14 cellular contexts compared by ENCODE assay signal in genomic region chrX:110310000-110310790, GRCh38. TPM values are rescaled to one million over a fixed set of nuclear protein-coding genes. Genes with fewer than 3 reads are reported as not detected.
DNase-seq lines count a peak whose midpoint lies in the region; ATAC-seq and TF ChIP-seq lines count a peak whose summit lies in the region.
"Had no signal": no experiment of that assay in that cellular context is flagged by ENCODE, and none has a peak within 500 bp of the region (broad histone marks: within the 10 kb centered on the region; RNA-seq: fewer than 3 reads in every experiment).

No MANE protein-coding gene starts in this region.

- H3F3A ChIP-seq in OCI-LY1 (ENCODE audit: insufficient read depth, low read length), result no peaks in the 10 kb centered on the region

- intact Hi-C loops in activated CD4-positive, alpha-beta T cell treated with anti-CD3 and anti-CD28 coated beads, Interleukin-2, amount 10 ng/mL, durations not matched to agents 24 days and 14 days (cut with micrococcal nuclease), result loop anchor here (5.0 to 10.0 kb wide), 4 partner anchors 83 to 775 kb away; partner anchors contain the start of genes ACSL4 and NXT2
- intact Hi-C loops in activated CD4-positive, alpha-beta T cell treated with anti-CD3 and anti-CD28 coated beads for 36 hours (cut with DNase I, micrococcal nuclease), result loop anchor here (1.0 to 10.0 kb wide), 6 partner anchors 12 to 115 kb away; no protein-coding TSS in a partner anchor

- no peak overlapping the region for H3K27ac Mint-ChIP-seq in activated CD4-positive, alpha-beta T cell treated with anti-CD3 and anti-CD28 coated beads, Interleukin-2, amount 10 ng/mL, durations not matched to agents 24 days and 14 days
- H3K27ac Mint-ChIP-seq in activated CD4-positive, alpha-beta T cell treated with anti-CD3 and anti-CD28 coated beads for 36 hours, result no peak overlapping the region
- H3K27ac Mint-ChIP-seq: activated CD8-positive, alpha-beta memory T cell treated with anti-CD3 and anti-CD28 coated beads, Interleukin-2, amount 10 ng/mL, durations not matched to agents 7 days and 5 days had no signal

- H4K20me1 ChIP-seq in OCI-LY1 (ENCODE audit: insufficient read depth, low read length), result no peaks in the 10 kb centered on the region

- no peaks in the 10 kb centered on the region for H3K9me3 Mint-ChIP-seq in activated CD4-positive, alpha-beta T cell treated with anti-CD3 and anti-CD28 coated beads, Interleukin-2, amount 10 ng/mL, durations not matched to agents 24 days and 14 days
- no peaks in the 10 kb centered on the region for H3K9me3 Mint-ChIP-seq in activated CD4-positive, alpha-beta T cell treated with anti-CD3 and anti-CD28 coated beads for 36 hours (ENCODE audit: low read depth)

- peaks cover 56% of the 10 kb centered on the region for H3K79me2 ChIP-seq in OCI-LY1 (ENCODE audit: insufficient read depth, low read length)

- no peaks in the 10 kb centered on the region for H3K9me3 ChIP-seq in OCI-LY1 (ENCODE audit: low read length)
- H3K9me3 ChIP-seq: colonic mucosa, uterus had no signal

- H3K4me1 Mint-ChIP-seq in activated CD4-positive, alpha-beta T cell treated with anti-CD3 and anti-CD28 coated beads, Interleukin-2, amount 10 ng/mL, durations not matched to agents 24 days and 14 days, result peaks cover 30% of the 10 kb centered on the region
- peaks cover 58% of the 10 kb centered on the region for H3K4me1 Mint-ChIP-seq in activated CD4-positive, alpha-beta T cell treated with anti-CD3 and anti-CD28 coated beads for 36 hours

- no peak overlapping the region for H3K4me3 ChIP-seq in OCI-LY1 (ENCODE audit: low read depth, low read length, poor library complexity, severe bottlenecking)
- H3K4me3 ChIP-seq: colonic mucosa, uterus had no signal

- H2AFZ ChIP-seq in OCI-LY1 (ENCODE audit: low read length), result no peak overlapping the region

- CTCF ChIA-PET in activated CD4-positive, alpha-beta T cell treated with anti-CD3 and anti-CD28 coated beads for 36 hours (lab: Charles Lee), result interaction anchor here (0.6 kb wide), 1 partner anchor 21 kb away, joined by 3 read pairs; no protein-coding TSS in a partner anchor

- no peaks in the 10 kb centered on the region for H3K27me3 Mint-ChIP-seq in activated CD4-positive, alpha-beta T cell treated with anti-CD3 and anti-CD28 coated beads, Interleukin-2, amount 10 ng/mL, durations not matched to agents 24 days and 14 days
- no peaks in the 10 kb centered on the region for H3K27me3 Mint-ChIP-seq in activated CD4-positive, alpha-beta T cell treated with anti-CD3 and anti-CD28 coated beads for 36 hours
- H3K27me3 Mint-ChIP-seq: activated CD8-positive, alpha-beta memory T cell treated with anti-CD3 and anti-CD28 coated beads, Interleukin-2, amount 10 ng/mL, durations not matched to agents 7 days and 5 days had no signal

- H3K36me3 ChIP-seq in OCI-LY1 (ENCODE audit: insufficient read depth, low read length), result no peaks in the 10 kb centered on the region
- H3K36me3 ChIP-seq: colonic mucosa, uterus had no signal

- no peaks in the 10 kb centered on the region for H3K9me2 ChIP-seq in OCI-LY1 (ENCODE audit: low read depth, low read length)

- ATAC-seq in activated CD4-positive, alpha-beta T cell treated with anti-CD3 and anti-CD28 coated beads for 36 hours, result no peak
- ATAC-seq in HG03025 (IDR thresholded peaks at IDR 0.05; ENCODE audit: low FRiP score, unreplicated experiment) (peak; percentile 6), GM21786 (IDR thresholded peaks at IDR 0.05; ENCODE audit: unreplicated experiment) (no peak), HG03460 (IDR thresholded peaks at IDR 0.05; ENCODE audit: unreplicated experiment) (no peak)

- H3K27ac ChIP-seq in OCI-LY1 (ENCODE audit: low read depth, low read length, poor library complexity, severe bottlenecking), result peak overlapping the region; percentile 39
- H3K27ac ChIP-seq: colonic mucosa, uterus had no signal

- no peak for DNase-seq in activated CD4-positive, alpha-beta T cell treated with anti-CD3 and anti-CD28 coated beads, Interleukin-2, amount 10 ng/mL, durations not matched to agents 24 days and 14 days
- no peak for DNase-seq in activated CD4-positive, alpha-beta T cell treated with anti-CD3 and anti-CD28 coated beads for 36 hours
- DNase-seq in myocyte (ENCODE audit: low read depth), result peak; percentile 19
- no peak for DNase-seq in NCI-H82 (lab: John Stamatoyannopoulos, UW)
- DNase-seq: colonic mucosa, DND-41, midbrain, SHP77, uterus had no signal

- H3K4me2 ChIP-seq in OCI-LY1 (ENCODE audit: low read length), result peak overlapping the region; percentile 51; the same call in 1 of the 2 replicates

- POLR2A ChIA-PET in activated CD4-positive, alpha-beta T cell treated with anti-CD3 and anti-CD28 coated beads for 36 hours (lab: Charles Lee), result no interaction called here

- H3K36me3 Mint-ChIP-seq in activated CD4-positive, alpha-beta T cell treated with anti-CD3 and anti-CD28 coated beads, Interleukin-2, amount 10 ng/mL, durations not matched to agents 24 days and 14 days (ENCODE audit: low read depth), result peaks cover 4% of the 10 kb centered on the region
- peaks cover 3% of the 10 kb centered on the region for H3K36me3 Mint-ChIP-seq in activated CD4-positive, alpha-beta T cell treated with anti-CD3 and anti-CD28 coated beads for 36 hours (ENCODE audit: low read depth)

- peaks cover 33% of the 10 kb centered on the region for H3K4me1 ChIP-seq in OCI-LY1 (ENCODE audit: insufficient read depth, low read length, severe bottlenecking)
- H3K4me1 ChIP-seq: colonic mucosa, uterus had no signal

- TF ChIP-seq CTCF in OCI-LY1 (IDR thresholded peaks at IDR 0.05; ENCODE audit: low read length), result no peak

- no peaks in the 10 kb centered on the region for H3K27me3 ChIP-seq in OCI-LY1 (ENCODE audit: insufficient read depth, low read length)
- H3K27me3 ChIP-seq: colonic mucosa, uterus had no signal

- H3K9ac ChIP-seq in OCI-LY1 (ENCODE audit: low read length), result no peak overlapping the region

- H3K4me3 Mint-ChIP-seq in activated CD4-positive, alpha-beta T cell treated with anti-CD3 and anti-CD28 coated beads, Interleukin-2, amount 10 ng/mL, durations not matched to agents 24 days and 14 days, result peak overlapping the region; percentile 73
- no peak overlapping the region for H3K4me3 Mint-ChIP-seq in activated CD4-positive, alpha-beta T cell treated with anti-CD3 and anti-CD28 coated beads for 36 hours
- H3K4me3 Mint-ChIP-seq: activated CD8-positive, alpha-beta memory T cell treated with anti-CD3 and anti-CD28 coated beads, Interleukin-2, amount 10 ng/mL, durations not matched to agents 7 days and 5 days had no signal

RNA-seq across cellular contexts. Expression of gene AMMECR1, which starts 7.7 kb away (rescaled TPM):
- 12.2 and 15.0 TPM in 2 replicates for total RNA-seq in activated CD4-positive, alpha-beta T cell treated with anti-CD3 and anti-CD28 coated beads, Interleukin-2, amount 10 ng/mL, durations not matched to agents 24 days and 14 days
- 1 to 10 TPM; 6.9 to 7.6 TPM for total RNA-seq in activated CD4-positive, alpha-beta T cell treated with anti-CD3 and anti-CD28 coated beads for 36 hours
- 12.5 and 17.4 TPM in 2 replicates for total RNA-seq in myocyte
- 5.1 TPM for polyA plus RNA-seq in myocyte (2012)

RNA-seq across cellular contexts. Expression of gene RTL9, which starts 48.5 kb away (rescaled TPM):
- total RNA-seq in activated CD4-positive, alpha-beta T cell treated with anti-CD3 and anti-CD28 coated beads, Interleukin-2, amount 10 ng/mL, durations not matched to agents 24 days and 14 days, result not detected in 2 replicates
- under 1 TPM; 0.09 to 0.14 TPM for total RNA-seq in activated CD4-positive, alpha-beta T cell treated with anti-CD3 and anti-CD28 coated beads for 36 hours
- 0.52 and 1.2 TPM in 2 replicates for total RNA-seq in myocyte
- polyA plus RNA-seq in myocyte (2012), result 0.32 TPM
- total RNA-seq: activated CD8-positive, alpha-beta memory T cell treated with anti-CD3 and anti-CD28 coated beads, Interleukin-2, amount 10 ng/mL, durations not matched to agents 7 days and 5 days; colonic mucosa had no signal
